ENCODE assay signal across 13 cellular contexts in genomic region chr1:243447342-243447741, GRCh38.
DNase-seq lines count a peak whose midpoint lies in the region; ATAC-seq and TF ChIP-seq lines count a peak whose summit lies in the region.
"Had no signal": no experiment of that assay in that cellular context is flagged by ENCODE, and none has a peak within 500 bp of the region (broad histone marks: within the 10 kb centered on the region; RNA-seq: fewer than 3 reads in every experiment).

No MANE protein-coding gene starts in this region.

- H3K27me3 Mint-ChIP-seq in T-helper 17 cell: no peaks in the 10 kb centered on the region
- H3K27me3 Mint-ChIP-seq: activated naive CD8-positive, alpha-beta T cell; effector memory CD8-positive, alpha-beta T cell; IgD-negative memory B cell had no signal

- TF ChIP-seq POLR2A in erythroblast (IDR thresholded peaks at IDR 0.05; ENCODE audit: low read length) (peak; percentile 17), ovary (IDR thresholded peaks at IDR 0.05) (no peak)

- H3K79me2 ChIP-seq in DND-41 (ENCODE audit: insufficient read depth, low read length) (no peaks in the 10 kb centered on the region), Loucy (ENCODE audit: insufficient read depth, low read length) (no peaks in the 10 kb centered on the region)

- H2AFZ ChIP-seq in DND-41 (ENCODE audit: low read depth, low read length): no peak overlapping the region
- H2AFZ ChIP-seq in Loucy (ENCODE audit: low read length): no peak overlapping the region

- H3K4me3 Mint-ChIP-seq in T-helper 17 cell: no peak overlapping the region
- H3K4me3 Mint-ChIP-seq: activated naive CD8-positive, alpha-beta T cell; effector memory CD8-positive, alpha-beta T cell; IgD-negative memory B cell had no signal

- H3K4me2 ChIP-seq in DND-41 (ENCODE audit: insufficient read depth, low read length): no peak overlapping the region
- H3K4me2 ChIP-seq in Loucy (ENCODE audit: low read depth, low read length, poor library complexity, severe bottlenecking): peak overlapping the region; percentile 60

- H3K27ac ChIP-seq in DND-41 (ENCODE audit: low read length) (peak overlapping the region; percentile 58), ovary (no peak overlapping the region)

- H3K27me3 ChIP-seq in DND-41 (ENCODE audit: insufficient read depth, low read length, poor library complexity): no peaks in the 10 kb centered on the region
- no peaks in the 10 kb centered on the region for H3K27me3 ChIP-seq in Loucy (ENCODE audit: insufficient read depth, low read length, poor library complexity, severe bottlenecking)
- no peaks in the 10 kb centered on the region for H3K27me3 ChIP-seq in ovary

- TF ChIP-seq CTCF in DND-41 (IDR thresholded peaks at IDR 0.05; ENCODE audit: borderline replicate concordance, extremely low read depth, low read length, poor library complexity, severe bottlenecking) (no peak), Loucy (conservative IDR thresholded peaks at IDR 0.05; ENCODE audit: low read length) (no peak), ovary (IDR thresholded peaks at IDR 0.05) (no peak)

- ATAC-seq in DND-41 (ENCODE audit: insufficient read depth, low read depth): peak; percentile 53; the same call in 2 of the 3 replicates
- ATAC-seq in HG03045 (IDR thresholded peaks at IDR 0.05; ENCODE audit: unreplicated experiment): no peak
- no peak for ATAC-seq in T-helper 17 cell
- ATAC-seq: effector memory CD8-positive, alpha-beta T cell had no signal

- no peak overlapping the region for H3K4me3 ChIP-seq in DND-41 (ENCODE audit: low read depth in 1 of 2, low read length in 2 of 2)
- no peak overlapping the region for H3K4me3 ChIP-seq in Loucy (ENCODE audit: low read length, poor library complexity, severe bottlenecking)
- H3K4me3 ChIP-seq in ovary: no peak overlapping the region

- H3F3A ChIP-seq in Loucy (ENCODE audit: low read depth): no peaks in the 10 kb centered on the region

- intact Hi-C loops in ovary (cut with DNase I): no loop called here

- H3K9ac ChIP-seq in DND-41 (ENCODE audit: low read depth, low read length): no peak overlapping the region
- H3K9ac ChIP-seq in Loucy (ENCODE audit: low read depth, low read length, poor library complexity, severe bottlenecking): no peak overlapping the region

- H3K9me3 ChIP-seq in DND-41 (ENCODE audit: insufficient read depth, low read length, severe bottlenecking): no peaks in the 10 kb centered on the region
- H3K9me3 ChIP-seq in Loucy (ENCODE audit: insufficient read depth, low read depth, low read length): no peaks in the 10 kb centered on the region
- H3K9me3 ChIP-seq in ovary: no peaks in the 10 kb centered on the region
- H3K9me3 ChIP-seq in T-helper 17 cell (ENCODE audit: control insufficient read depth, low read length, poor library complexity, severe bottlenecking): no peaks in the 10 kb centered on the region

- DNase-seq in DND-41: peak; percentile 27
- peak; percentile 86 to 93 for DNase-seq in erythroblast (lab: John Stamatoyannopoulos, UW)
- peak in 4 of 5 donors; percentile 36 to 62 (median 44) for DNase-seq in ovary
- DNase-seq in nucleus accumbens (lab: John Stamatoyannopoulos, UW): no peak
- no peak for DNase-seq in T-helper 17 cell
- DNase-seq: activated CD4-positive, CD25-positive, alpha-beta regulatory T cell treated with anti-CD3 and anti-CD28 coated beads, Interleukin-2, amount 50 U/mL, for 72 hours; effector memory CD8-positive, alpha-beta T cell; SHP77 treated with DMSO at 0.1 percent for 48 hours; stimulated activated CD4-positive, alpha-beta T cell treated with anti-CD3 and anti-CD28 coated beads, Interleukin-4, amount 100 ng/mL, for 4 hours had no signal

- peaks cover 22% of the 10 kb centered on the region for H3K4me1 ChIP-seq in DND-41 (ENCODE audit: insufficient read depth, low read length)
- H3K4me1 ChIP-seq in Loucy (ENCODE audit: insufficient read depth, low read length, poor library complexity, severe bottlenecking): peaks cover 20% of the 10 kb centered on the region
- H3K4me1 ChIP-seq in ovary (ENCODE audit: insufficient read depth): peaks cover 4% of the 10 kb centered on the region

- H3K4me1 Mint-ChIP-seq in T-helper 17 cell: peaks cover 11% of the 10 kb centered on the region

- H4K20me1 ChIP-seq in DND-41 (ENCODE audit: insufficient read depth, low read length) (no peaks in the 10 kb centered on the region), Loucy (ENCODE audit: insufficient read depth, low read length, poor library complexity, severe bottlenecking) (no peaks in the 10 kb centered on the region)

- H3K36me3 ChIP-seq in DND-41 (ENCODE audit: insufficient read depth, low read length) (no peaks in the 10 kb centered on the region), Loucy (ENCODE audit: insufficient read depth, low read length) (no peaks in the 10 kb centered on the region), ovary (no peaks in the 10 kb centered on the region)

- H3K9me2 ChIP-seq in Loucy (replicated peaks; ENCODE audit: low read depth, low read length): no peaks in the 10 kb centered on the region

- 33 to 55% (median 45%) methylated on average over 3 of the region's 3 CpGs for WGBS in ovary, 3 donors

- no peak overlapping the region for H3K27ac Mint-ChIP-seq in T-helper 17 cell
- H3K27ac Mint-ChIP-seq: activated naive CD8-positive, alpha-beta T cell; effector memory CD8-positive, alpha-beta T cell; IgD-negative memory B cell had no signal

- no peak for TF ChIP-seq EP300 in ovary (IDR thresholded peaks at IDR 0.05)

- peaks cover 5% of the 10 kb centered on the region for H3K36me3 Mint-ChIP-seq in T-helper 17 cell (ENCODE audit: low read depth)

Comparison
In these comparisons a context has a peak if more than half of its experiments do, and no peak if none do; other contexts are left out.
1. DNase-seq: peak in DND-41 (single experiment), erythroblast (2 of 2) and ovary (4 of 5); none in nucleus accumbens (0 of 56) and T-helper 17 cell (0 of 3).